ENCODE assay signal across 17 cellular contexts in genomic region chr18:62989195-62989594, GRCh38.
"Had no signal": no experiment of that assay in that cellular context is flagged by ENCODE, and none has a peak within 500 bp of the region (broad histone marks: within the 10 kb centered on the region; RNA-seq: fewer than 3 reads in every experiment).

No MANE protein-coding gene starts in this region.

- H3K9me3 ChIP-seq: lower lobe of right lung, ovary, right lobe of liver, thoracic aorta, tibial nerve, upper lobe of left lung had no signal

- H3K27ac ChIP-seq: lower lobe of right lung, ovary, right lobe of liver, thoracic aorta, tibial nerve, upper lobe of left lung had no signal

- ATAC-seq: effector memory CD8-positive, alpha-beta T cell; left ventricle myocardium superior; lower lobe of right lung; naive thymus-derived CD8-positive, alpha-beta T cell; stimulated activated naive B cell treated with anti-CD40 and anti-IgM and Interleukin-4, amounts not matched to agents 10 μg/mL and 1 μg/mL and 100 μg/mL, for 72 hours had no signal

- H3K36me3 ChIP-seq: lower lobe of right lung, ovary, right lobe of liver, thoracic aorta, tibial nerve, upper lobe of left lung had no signal

- H3K27me3 ChIP-seq: ovary, right lobe of liver, tibial nerve, upper lobe of left lung had no signal

- H3K4me1 ChIP-seq: lower lobe of right lung, right lobe of liver, upper lobe of left lung had no signal

- DNase-seq: cortex of kidney; effector memory CD8-positive, alpha-beta T cell; left ventricle myocardium superior; lower lobe of right lung; naive thymus-derived CD8-positive, alpha-beta T cell; occipital lobe; ovary; posterior cingulate gyrus; retina; right lobe of liver; small intestine; stimulated activated CD4-positive, alpha-beta T cell treated with anti-CD3 and anti-CD28 coated beads, Interleukin-15, amount 100 ng/mL, for 24 hours; stimulated activated CD4-positive, alpha-beta T cell treated with anti-CD3 and anti-CD28 coated beads, Interleukin-2, amount 100 ng/mL, for 48 hours; stimulated activated naive B cell treated with anti-CD40 and anti-IgM and Interleukin-4, amounts not matched to agents 10 μg/mL and 1 μg/mL and 100 μg/mL, for 72 hours; upper lobe of left lung had no signal

- H3K4me3 ChIP-seq: thoracic aorta, tibial nerve, upper lobe of left lung had no signal
